In genomic region chr3:184262166-184262926, GRCh38 we compare ENCODE assay signal across 8 cellular contexts. TPM values are rescaled to one million over a fixed set of nuclear protein-coding genes. Genes with fewer than 3 reads are reported as not detected.
A peak's percentile ranks its signal among the peaks of the same experiment; 100 is the strongest.
DNase-seq lines count a peak whose midpoint lies in the region; ATAC-seq and TF ChIP-seq lines count a peak whose summit lies in the region.

No MANE protein-coding gene starts in this region.

- peaks cover 4% of the 10 kb centered on the region for H3F3A ChIP-seq in SK-N-SH (replicated peaks; ENCODE audit: insufficient read depth)

- ATAC-seq in GM21367 (IDR thresholded peaks at IDR 0.05; ENCODE audit: unreplicated experiment) (no peak), GM21825 (IDR thresholded peaks at IDR 0.05; ENCODE audit: unreplicated experiment) (no peak)

- H3K36me3 ChIP-seq in BJ (ENCODE audit: control insufficient read depth, insufficient read depth, low read length) (no peaks in the 10 kb centered on the region), SK-N-SH (replicated peaks in 1 of 2; ENCODE audit: control insufficient read depth in 1 of 2, insufficient read depth in 2 of 2, low read length in 1 of 2) (no peaks in the 10 kb centered on the region), endodermal cell (ENCODE audit: control insufficient read depth, insufficient read depth, low read length) (no peaks in the 10 kb centered on the region)

- H3K4me3 ChIP-seq in BJ (ENCODE audit: low read depth, low read length) = peak overlapping the region; percentile 51
- peak overlapping the region; percentile 54 to 67 for H3K4me3 ChIP-seq in SK-N-SH (ENCODE audit: low read depth in 2 of 2, low read length in 1 of 2)
- H3K4me3 ChIP-seq in endodermal cell (ENCODE audit: low read length) = peak overlapping the region; percentile 74
- peak overlapping the region; percentile 42 for H3K4me3 ChIP-seq in retinal pigment epithelial cell (ENCODE audit: low read length)

- no peak for TF ChIP-seq EP300 in SK-N-SH (IDR thresholded peaks at IDR 0.05; ENCODE audit: borderline replicate concordance in 1 of 2, low read depth in 1 of 2, low read length in 1 of 2)

- no peak for TF ChIP-seq RAD21 in SK-N-SH (IDR thresholded peaks at IDR 0.05; ENCODE audit: low read length)

- peaks cover 24% of the 10 kb centered on the region for H4K20me1 ChIP-seq in SK-N-SH (ENCODE audit: insufficient read depth)

- peaks cover 6% of the 10 kb centered on the region for H3K36me3 Mint-ChIP-seq in endodermal cell (ENCODE audit: low read depth)

- no peak overlapping the region for H3K27ac Mint-ChIP-seq in endodermal cell

- peaks cover 11% of the 10 kb centered on the region for H3K27me3 ChIP-seq in BJ (ENCODE audit: control insufficient read depth, insufficient read depth, low read length)
- no peaks in the 10 kb centered on the region; the same call in 1 of the 2 replicates for H3K27me3 ChIP-seq in SK-N-SH (ENCODE audit: insufficient read depth)
- peaks cover 77% of the 10 kb centered on the region for H3K27me3 ChIP-seq in endodermal cell (ENCODE audit: control insufficient read depth, insufficient read depth, low read length, poor library complexity, severe bottlenecking)

- TF ChIP-seq CTCF in BJ (IDR thresholded peaks at IDR 0.05; ENCODE audit: insufficient read depth, low read depth, low read length) (no peak), SK-N-SH (IDR thresholded peaks at IDR 0.05) (no peak), endodermal cell (conservative IDR thresholded peaks at IDR 0.05) (no peak), retinal pigment epithelial cell (conservative IDR thresholded peaks at IDR 0.05; ENCODE audit: low read depth, low read length) (no peak)

- H3K79me2 ChIP-seq in SK-N-SH (ENCODE audit: insufficient read depth) = no peaks in the 10 kb centered on the region

- POLR2A ChIA-PET in BJ (lab: Charles Lee) = interaction anchor here (0.5 kb wide), 1 partner anchor 243 kb away, joined by 5 read pairs; no protein-coding TSS in a partner anchor
- POLR2A ChIA-PET in SK-N-SH (lab: Yijun Ruan, JAX) = interaction anchor here (1.2 kb wide), 1 partner anchor 378 kb away, joined by 3 read pairs; the partner anchor contains the start of gene PARL

- no peaks in the 10 kb centered on the region for H3K9me2 ChIP-seq in SK-N-SH

- H3K4me1 ChIP-seq in SK-N-SH (ENCODE audit: control insufficient read depth in 1 of 2, insufficient read depth in 2 of 2, low read depth in 1 of 2, low read length in 1 of 2) (peaks cover 0 to 22% of the 10 kb centered on the region in 2 experiments; a peak in 1 of 4 replicates), endodermal cell (ENCODE audit: control insufficient read depth, insufficient read depth, low read length) (no peaks in the 10 kb centered on the region)

- peak overlapping the region; percentile 66 for H3K4me3 Mint-ChIP-seq in endodermal cell

- H2AFZ ChIP-seq in SK-N-SH (ENCODE audit: low read depth) = peak overlapping the region; percentile 72

- no peak for DNase-seq in BJ (ENCODE audit: low read depth)
- peak; percentile 53 for DNase-seq in HuH-7.5 (ENCODE audit: low spot score)
- peak; percentile 72 for DNase-seq in SK-N-SH
- peak; percentile 62 for DNase-seq in endodermal cell
- no peak for DNase-seq in retinal pigment epithelial cell (ENCODE audit: low read depth)
- DNase-seq in T1000 (lab: John Stamatoyannopoulos, UW) = no peak

- H3K9ac ChIP-seq in SK-N-SH (peak overlapping the region; percentile 10; the same call in 1 of the 2 replicates), endodermal cell (ENCODE audit: extremely low read depth, low read length, poor library complexity, severe bottlenecking) (no peak overlapping the region)

- H3K4me2 ChIP-seq in SK-N-SH = peak overlapping the region; percentile 95

- peaks cover 86% of the 10 kb centered on the region for H3K27me3 Mint-ChIP-seq in endodermal cell (ENCODE audit: insufficient read depth)

- H3K9me3 ChIP-seq in SK-N-SH (no peaks in the 10 kb centered on the region), endodermal cell (ENCODE audit: control insufficient read depth, low read length) (peaks cover under 1% of the 10 kb centered on the region)

- H3K9me3 Mint-ChIP-seq in endodermal cell = peaks cover 4% of the 10 kb centered on the region

- WGBS in SK-N-SH (ENCODE audit: low lambda C conversion rate) = 15% methylated on average over 29 of the region's 51 CpGs
- WGBS in endodermal cell (ENCODE audit: insufficient coverage in 1 of 2, insufficient read length in 1 of 2), 2 experiments = 3 to 6% methylated on average over 9 to 51 of the region's 51 CpGs

- H3K4me1 Mint-ChIP-seq in endodermal cell = peaks cover 14% of the 10 kb centered on the region

- CTCF ChIA-PET in BJ (lab: Yijun Ruan, JAX) (interaction anchor here (0.8 kb wide), 1 partner anchor 794 kb away, joined by 3 read pairs; no protein-coding TSS in a partner anchor), SK-N-SH (lab: Yijun Ruan, JAX) (interaction anchor here (0.8 to 4.1 kb wide), 7 partner anchors 12 to 367 kb away, joined by 3 to 25 read pairs (median 4); partner anchors contain the start of genes EEF1AKMT4 and VWA5B2)

- no peak overlapping the region for H3K27ac ChIP-seq in SK-N-SH (ENCODE audit: low read depth in 2 of 2, low read length in 1 of 2)
- H3K27ac ChIP-seq in endodermal cell (ENCODE audit: low read depth, low read length) = no peak overlapping the region

TF ChIP-seq in SK-N-SH, 30 proteins besides CTCF, POLR2A, EP300 and RAD21:
- no peak for TF ChIP-seq RCOR1 (IDR thresholded peaks at IDR 0.05; ENCODE audit: low read length)
- TF ChIP-seq MAX (IDR thresholded peaks at IDR 0.05; ENCODE audit: low read depth) = no peak
- TF ChIP-seq FOXM1 (IDR thresholded peaks at IDR 0.05; ENCODE audit: low read depth) = no peak
- TF ChIP-seq POLR2AphosphoS5 (IDR thresholded peaks at IDR 0.05; ENCODE audit: low read depth, low read length) = no peak
- no peak for TF ChIP-seq RXRA (IDR thresholded peaks at IDR 0.05; ENCODE audit: borderline replicate concordance, low read depth)
- TF ChIP-seq MEF2A (IDR thresholded peaks at IDR 0.05; ENCODE audit: borderline replicate concordance, low read depth) = no peak
- no peak for TF ChIP-seq TCF12 (IDR thresholded peaks at IDR 0.05)
- no peak for TF ChIP-seq TAF1 (IDR thresholded peaks at IDR 0.05; ENCODE audit: borderline replicate concordance, low read depth, low read length)
- no peak for TF ChIP-seq GABPA (IDR thresholded peaks at IDR 0.05; ENCODE audit: low read depth)
- no peak for TF ChIP-seq FOSL2 (IDR thresholded peaks at IDR 0.05; ENCODE audit: borderline replicate concordance, low read depth)
- no peak for TF ChIP-seq YY1 (IDR thresholded peaks at IDR 0.05; ENCODE audit: low read depth)

RNA-seq across cellular contexts. Expression of gene CAMK2N2, which starts 1.0 kb away (rescaled TPM):
- polyA plus RNA-seq in BJ (2011; rRNA removed) (0.17 and 0.28 TPM in 2 replicates), SK-N-SH (2012; rRNA removed) (0.89 and 2.2 TPM in 2 replicates)
- polyA minus RNA-seq in BJ (2011; rRNA and poly(A)+ RNA removed) = 0.24 and 0.41 TPM in 2 replicates
- polyA plus RNA-seq in SK-N-SH (2012; cell fraction: cytosol; rRNA removed) = 1.7 and 2.4 TPM in 2 replicates
- polyA plus RNA-seq in SK-N-SH (2012; cell fraction: nucleus; rRNA removed) = 1.2 and 1.8 TPM in 2 replicates
- total RNA-seq in endodermal cell = 1 to 10 TPM in 1 of 2 donors, under 1 TPM in 1; 0.33 to 1.8 TPM
- 4.8 TPM for polyA plus RNA-seq in endodermal cell (2013, experiment 1 of 2)
- 3.8 TPM for polyA plus RNA-seq in endodermal cell (2013, experiment 2 of 2)

RNA-seq across cellular contexts. Expression of gene EEF1AKMT4, which starts 12.9 kb away (rescaled TPM):
- polyA plus RNA-seq in BJ (2011; rRNA removed) (5.6 and 7.3 TPM in 2 replicates), SK-N-SH (2012; rRNA removed) (7.2 and 9.3 TPM in 2 replicates)
- polyA minus RNA-seq in BJ (2011; rRNA and poly(A)+ RNA removed) = 3.3 and 6.2 TPM in 2 replicates
- polyA plus RNA-seq in SK-N-SH (2012; cell fraction: cytosol; rRNA removed) = 6.1 and 7.2 TPM in 2 replicates
- polyA plus RNA-seq in SK-N-SH (2012; cell fraction: nucleus; rRNA removed) = 3.6 and 4.6 TPM in 2 replicates
- total RNA-seq in endodermal cell = 1 to 10 TPM; 4.5 to 5.2 TPM
- polyA plus RNA-seq in endodermal cell (2013, experiment 1 of 2) = 3.1 TPM
- 1.9 TPM for polyA plus RNA-seq in endodermal cell (2013, experiment 2 of 2)

RNA-seq across cellular contexts. Expression of gene ECE2, which starts 13.5 kb away (rescaled TPM):
- not detected in 2 replicates for polyA plus RNA-seq in BJ (2011; rRNA removed)
- not detected in 2 replicates for polyA minus RNA-seq in BJ (2011; rRNA and poly(A)+ RNA removed)
- 0.03 and 0.16 TPM in 2 replicates for polyA plus RNA-seq in SK-N-SH (2012; rRNA removed)
- polyA plus RNA-seq in SK-N-SH (2012; cell fraction: cytosol; rRNA removed) = 0.03 TPM in 1 of 2 replicates, not detected in the other
- 0.11 and 0.18 TPM in 2 replicates for polyA plus RNA-seq in SK-N-SH (2012; cell fraction: nucleus; rRNA removed)
- not detected for total RNA-seq in endodermal cell
- polyA plus RNA-seq in endodermal cell (2013, experiment 1 of 2) = not detected
- polyA plus RNA-seq in endodermal cell (2013, experiment 2 of 2) = not detected

RNA-seq across cellular contexts. Expression of gene ALG3, which starts 13.6 kb away (rescaled TPM):
- polyA plus RNA-seq in BJ (2011; rRNA removed) = 51.4 and 68.9 TPM in 2 replicates
- 109 and 122 TPM in 2 replicates for polyA minus RNA-seq in BJ (2011; rRNA and poly(A)+ RNA removed)
- 66.0 and 71.4 TPM in 2 replicates for polyA plus RNA-seq in SK-N-SH (2012; rRNA removed)
- polyA plus RNA-seq in SK-N-SH (2012; cell fraction: cytosol; rRNA removed) = 31.2 and 49.1 TPM in 2 replicates
- 92.0 and 100 TPM in 2 replicates for polyA plus RNA-seq in SK-N-SH (2012; cell fraction: nucleus; rRNA removed)
- total RNA-seq in endodermal cell = 10 to 100 TPM; 37.3 to 42.5 TPM
- polyA plus RNA-seq in endodermal cell (2013, experiment 1 of 2) = 36.7 TPM
- 27.1 TPM for polyA plus RNA-seq in endodermal cell (2013, experiment 2 of 2)

RNA-seq across cellular contexts. Expression of gene VWA5B2, which starts 33.0 kb away (rescaled TPM):
- polyA plus RNA-seq in BJ (2011; rRNA removed) (not detected in 2 replicates), SK-N-SH (2012; rRNA removed) (0.08 and 0.19 TPM in 2 replicates)
- not detected in 2 replicates for polyA minus RNA-seq in BJ (2011; rRNA and poly(A)+ RNA removed)
- 0.05 and 0.20 TPM in 2 replicates for polyA plus RNA-seq in SK-N-SH (2012; cell fraction: cytosol; rRNA removed)
- 0.98 and 1.8 TPM in 2 replicates for polyA plus RNA-seq in SK-N-SH (2012; cell fraction: nucleus; rRNA removed)
- total RNA-seq in endodermal cell = under 1 TPM; 0.62 to 0.97 TPM
- polyA plus RNA-seq in endodermal cell (2013, experiment 1 of 2) = 0.18 TPM
- 0.21 TPM for polyA plus RNA-seq in endodermal cell (2013, experiment 2 of 2)

Comparison
In these comparisons a context has a peak if more than half of its experiments do, and no peak if none do; other contexts are left out.
1. DNase-seq: peak in HuH-7.5 (single experiment), SK-N-SH (single experiment) and endodermal cell (single experiment); none in BJ (single experiment), retinal pigment epithelial cell (single experiment) and T1000 (single experiment).
2. Peak in every context shown above with its lines, with median percentiles within 50 percentile points of each other: H3K4me3 ChIP-seq.